Comparison of ENCODE assay signal across 23 cellular contexts in genomic region chr9:114722937-114723620, GRCh38. TPM values are rescaled to one million over a fixed set of nuclear protein-coding genes. Genes with fewer than 3 reads are reported as not detected.
"Had no signal": no experiment of that assay in that cellular context is flagged by ENCODE, and none has a peak within 500 bp of the region (broad histone marks: within the 10 kb centered on the region; RNA-seq: fewer than 3 reads in every experiment).

No MANE protein-coding gene starts in this region.

- H3K9me3 ChIP-seq: esophagus muscularis mucosa, gastrocnemius medialis, heart left ventricle, suprapubic skin had no signal

- H3K27ac ChIP-seq: cardiac muscle cell, esophagus muscularis mucosa, gastrocnemius medialis, heart left ventricle, suprapubic skin, WERI-Rb-1 had no signal

- H3K27ac Mint-ChIP-seq: activated CD4-positive, alpha-beta memory T cell treated with anti-CD3 and anti-CD28 coated beads, Interleukin-2, amount 10 ng/mL, durations not matched to agents 7 days and 5 days; activated CD4-positive, alpha-beta T cell treated with anti-CD3 and anti-CD28 coated beads for 36 hours; activated T-cell treated with anti-CD3 and anti-CD28 coated beads, Interleukin-2, amount 50 U/mL, for 24 hours; immature natural killer cell; nephron had no signal

- H3K27me3 Mint-ChIP-seq: activated T-cell treated with anti-CD3 and anti-CD28 coated beads, Interleukin-2, amount 50 U/mL, for 24 hours had no signal

- H3K9me3 Mint-ChIP-seq: immature natural killer cell had no signal

- H3K4me3 ChIP-seq: cardiac muscle cell, esophagus muscularis mucosa, gastrocnemius medialis, heart left ventricle, suprapubic skin had no signal

- H3K4me1 Mint-ChIP-seq: immature natural killer cell had no signal

- H3K36me3 Mint-ChIP-seq: immature natural killer cell had no signal

- H3K27me3 ChIP-seq: gastrocnemius medialis had no signal

- H3K4me1 ChIP-seq: esophagus muscularis mucosa, gastrocnemius medialis, heart left ventricle had no signal

- H3K4me3 Mint-ChIP-seq: activated CD4-positive, alpha-beta memory T cell treated with anti-CD3 and anti-CD28 coated beads, Interleukin-2, amount 10 ng/mL, durations not matched to agents 7 days and 5 days; activated CD4-positive, alpha-beta T cell treated with anti-CD3 and anti-CD28 coated beads for 36 hours; activated T-cell treated with anti-CD3 and anti-CD28 coated beads, Interleukin-2, amount 50 U/mL, for 24 hours; immature natural killer cell; nephron; T-helper 1 cell treated with Interleukin-12 subunit alpha and Interleukin-12 subunit beta and Interleukin-4 antibody, amounts not matched to agents 30 μg/mL and 1 μg/mL, for 36 hours had no signal

- DNase-seq: activated CD4-positive, alpha-beta memory T cell treated with anti-CD3 and anti-CD28 coated beads, Interleukin-2, amount 10 ng/mL, durations not matched to agents 7 days and 5 days; activated CD4-positive, alpha-beta T cell treated with anti-CD3 and anti-CD28 coated beads for 36 hours; activated effector memory CD4-positive, alpha-beta T cell treated with Interleukin-2 at 50 U/mL for 16 hours; activated naive CD4-positive, alpha-beta T cell treated with anti-CD3 and anti-CD28 coated beads, Interleukin-2, amount 50 U/mL, for 16 hours; activated T-cell treated with anti-CD3 and anti-CD28 coated beads, Interleukin-2, amount 50 U/mL, for 24 hours; gastrocnemius medialis; heart left ventricle; immature natural killer cell; mesendoderm; nucleus accumbens; stimulated activated CD4-positive, alpha-beta T cell treated with anti-CD3 and anti-CD28 coated beads, Interleukin-15, amount 100 ng/mL, for 24 hours; stimulated activated CD4-positive, alpha-beta T cell treated with anti-CD3 and anti-CD28 coated beads, Interleukin-4, amount 100 ng/mL, for 1 hour; stimulated activated naive CD8-positive, alpha-beta T cell treated with anti-CD3 and anti-CD28 coated beads, Interleukin-15, Interleukin-2, amounts not matched to agents 100 U/mL and 50 U/mL, for 24 hours; trophoblast cell; WERI-Rb-1 had no signal

RNA-seq across cellular contexts. Expression of gene TEX48, which starts 41.1 kb away (rescaled TPM):
- total RNA-seq: cardiac muscle cell, esophagus muscularis mucosa, gastrocnemius medialis, heart left ventricle, lower leg skin, posterior vena cava, skeletal muscle tissue, suprapubic skin had no signal
